Comparison of ENCODE assay signal across 30 cellular contexts in genomic region chr1:47441450-47442106, GRCh38. TPM values are rescaled to one million over a fixed set of nuclear protein-coding genes. Genes with fewer than 3 reads are reported as not detected.
"Had no signal": no experiment of that assay in that cellular context is flagged by ENCODE, and none has a peak within 500 bp of the region (broad histone marks: within the 10 kb centered on the region; RNA-seq: fewer than 3 reads in every experiment).

No MANE protein-coding gene starts in this region.

- H3K36me3 ChIP-seq: adrenal gland, cardiac muscle cell, heart left ventricle, left lung, lower lobe of right lung, neutrophil, pancreas, prostate gland, sigmoid colon, stomach, thyroid gland had no signal

- H3K9me3 ChIP-seq: adrenal gland, body of pancreas, heart left ventricle, left lung, lower lobe of right lung, neutrophil, pancreas, prostate gland, sigmoid colon, thyroid gland had no signal

- H3K4me1 ChIP-seq: adrenal gland, foreskin keratinocyte, pancreas had no signal

- H3K4me3 ChIP-seq: body of pancreas, cardiac muscle cell, heart left ventricle, left lung, lower lobe of right lung, pancreas, sigmoid colon, stomach, thyroid gland had no signal

- H3K27ac ChIP-seq: body of pancreas, cardiac muscle cell, foreskin keratinocyte, heart left ventricle, left lung, lower lobe of right lung, neutrophil, pancreas, sigmoid colon, stomach, thyroid gland had no signal

- DNase-seq: activated B cell treated with CpG ODN at 0.5 μM for 24 hours; activated CD4-positive, alpha-beta T cell treated with anti-CD3 and anti-CD28 coated beads, Interleukin-2, amount 50 U/mL, for 1 hour; activated CD8-positive, alpha-beta memory T cell treated with anti-CD3 and anti-CD28 coated beads, Interleukin-2, amount 10 ng/mL, durations not matched to agents 7 days and 5 days; activated CD8-positive, alpha-beta T cell treated with anti-CD3 and anti-CD28 coated beads for 36 hours; activated effector memory CD4-positive, alpha-beta T cell treated with anti-CD3 and anti-CD28 coated beads, Interleukin-2, amount 50 U/mL, for 16 hours; activated naive CD4-positive, alpha-beta T cell treated with anti-CD3 and anti-CD28 coated beads for 36 hours; activated naive CD8-positive, alpha-beta T cell treated with anti-CD3 and anti-CD28 coated beads for 36 hours; adrenal gland; aorta; body of pancreas; cerebellar nuclear complex; foreskin keratinocyte; heart left ventricle; left lung; lower lobe of right lung; pancreas; sigmoid colon; stimulated activated CD4-positive, alpha-beta T cell treated with anti-CD3 and anti-CD28 coated beads, Interleukin-1b, Interleukin-23, amount 100 ng/mL, for 48 hours; stimulated activated naive B cell treated with anti-CD40 and anti-IgM and Interleukin-4, amounts not matched to agents 10 μg/mL and 1 μg/mL and 100 μg/mL, for 72 hours; stomach; T-helper 2 cell; thyroid gland had no signal

RNA-seq across cellular contexts. Expression of gene FOXD2, which starts 3.7 kb away (rescaled TPM):
- total RNA-seq: cardiac muscle cell had no signal

RNA-seq across cellular contexts. Expression of gene FOXE3, which starts 25.5 kb away (rescaled TPM):
- total RNA-seq: activated B cell treated with CpG ODN at 0.5 μM for 24 hours; activated CD8-positive, alpha-beta memory T cell treated with anti-CD3 and anti-CD28 coated beads, Interleukin-2, amount 10 ng/mL, durations not matched to agents 7 days and 5 days; activated CD8-positive, alpha-beta T cell treated with anti-CD3 and anti-CD28 coated beads for 36 hours; activated naive CD4-positive, alpha-beta T cell treated with anti-CD3 and anti-CD28 coated beads for 36 hours; activated naive CD8-positive, alpha-beta T cell treated with anti-CD3 and anti-CD28 coated beads for 36 hours; activated T-helper 1 cell treated with anti-CD3 and anti-CD28 coated beads, Interleukin-12 subunit alpha, Interleukin-12 subunit beta, Interleukin-2, Interleukin-4 antibody, amounts not matched to agents 30 ng/mL and 10 ng/mL and 1 ng/mL, durations not matched to agents 14 hours and 24 hours and 36 hours; adrenal gland; aorta; body of pancreas; cardiac muscle cell; esophagus mucosa; foreskin keratinocyte; heart left ventricle; left lung; lower lobe of right lung; mononuclear cell; natural killer cell treated with Interleukin-12 subunit alpha and Interleukin-12 subunit beta and Interleukin-15 and Interleukin-18, amount 100 ng/mL, for 72 hours; pancreas; sigmoid colon; stomach; thyroid gland; ureter had no signal
